In genomic region chr3:180612363-180612762, GRCh38 we compare ENCODE assay signal across 16 cellular contexts.
"Had no signal": no experiment of that assay in that cellular context is flagged by ENCODE, and none has a peak within 500 bp of the region (broad histone marks: within the 10 kb centered on the region; RNA-seq: fewer than 3 reads in every experiment).

No MANE protein-coding gene starts in this region.

- FAIRE-seq: pancreas had no signal

- H3K27ac ChIP-seq: pancreas, sigmoid colon, spleen, suprapubic skin, upper lobe of left lung had no signal

- H3K4me3 ChIP-seq: pancreas, sigmoid colon, spleen, suprapubic skin, upper lobe of left lung had no signal

- H3K4me1 ChIP-seq: pancreas, sigmoid colon, spleen, suprapubic skin, upper lobe of left lung had no signal

- H3K4me1 Mint-ChIP-seq: activated CD4-positive, alpha-beta T cell treated with anti-CD3 and anti-CD28 coated beads, Interleukin-2, amount 10 ng/mL, durations not matched to agents 7 days and 5 days; activated T-helper 17 cell treated with anti-CD3 and anti-CD28 coated beads, Interleukin-2, amount 50 U/mL, for 72 hours; naive B cell had no signal

- H3K27me3 Mint-ChIP-seq: activated CD4-positive, alpha-beta T cell treated with anti-CD3 and anti-CD28 coated beads, Interleukin-2, amount 10 ng/mL, durations not matched to agents 7 days and 5 days; activated T-helper 17 cell treated with anti-CD3 and anti-CD28 coated beads, Interleukin-2, amount 50 U/mL, for 72 hours; effector memory CD8-positive, alpha-beta T cell; naive B cell; stimulated activated naive CD8-positive, alpha-beta T cell treated with anti-CD3 and anti-CD28 coated beads, Interleukin-15, Interleukin-2, amounts not matched to agents 100 ng/mL and 50 ng/mL, for 24 hours had no signal

- ATAC-seq: activated T-helper 17 cell treated with anti-CD3 and anti-CD28 coated beads, Interleukin-2, amount 50 U/mL, for 72 hours; effector memory CD8-positive, alpha-beta T cell; pancreas had no signal

- H3K9me3 Mint-ChIP-seq: activated CD4-positive, alpha-beta T cell treated with anti-CD3 and anti-CD28 coated beads, Interleukin-2, amount 10 ng/mL, durations not matched to agents 7 days and 5 days; activated T-helper 17 cell treated with anti-CD3 and anti-CD28 coated beads, Interleukin-2, amount 50 U/mL, for 72 hours; effector memory CD8-positive, alpha-beta T cell; naive B cell; stimulated activated naive CD8-positive, alpha-beta T cell treated with anti-CD3 and anti-CD28 coated beads, Interleukin-15, Interleukin-2, amounts not matched to agents 100 ng/mL and 50 ng/mL, for 24 hours had no signal

- H3K4me3 Mint-ChIP-seq: activated CD4-positive, alpha-beta T cell treated with anti-CD3 and anti-CD28 coated beads, Interleukin-2, amount 10 ng/mL, durations not matched to agents 7 days and 5 days; activated T-helper 17 cell treated with anti-CD3 and anti-CD28 coated beads, Interleukin-2, amount 50 U/mL, for 72 hours; effector memory CD8-positive, alpha-beta T cell; naive B cell; stimulated activated naive CD8-positive, alpha-beta T cell treated with anti-CD3 and anti-CD28 coated beads, Interleukin-15, Interleukin-2, amounts not matched to agents 100 ng/mL and 50 ng/mL, for 24 hours had no signal

- H3K27ac Mint-ChIP-seq: activated CD4-positive, alpha-beta T cell treated with anti-CD3 and anti-CD28 coated beads, Interleukin-2, amount 10 ng/mL, durations not matched to agents 7 days and 5 days; activated T-helper 17 cell treated with anti-CD3 and anti-CD28 coated beads, Interleukin-2, amount 50 U/mL, for 72 hours; effector memory CD8-positive, alpha-beta T cell; stimulated activated naive CD8-positive, alpha-beta T cell treated with anti-CD3 and anti-CD28 coated beads, Interleukin-15, Interleukin-2, amounts not matched to agents 100 ng/mL and 50 ng/mL, for 24 hours had no signal

- H3K9me3 ChIP-seq: pancreas, sigmoid colon, spleen, suprapubic skin, upper lobe of left lung had no signal

- H3K27me3 ChIP-seq: pancreas, sigmoid colon, spleen, suprapubic skin, upper lobe of left lung had no signal

- DNase-seq: activated CD4-positive, alpha-beta T cell treated with anti-CD3 and anti-CD28 coated beads, Interleukin-2, amount 10 ng/mL, durations not matched to agents 7 days and 5 days; activated CD8-positive, alpha-beta memory T cell treated with anti-CD3 and anti-CD28 coated beads, Interleukin-2, amount 50 U/mL, for 48 hours; activated naive CD4-positive, alpha-beta T cell treated with Interleukin-2 at 50 U/mL for 16 hours; aorta; dermis blood vessel endothelial cell; effector memory CD8-positive, alpha-beta T cell; erythroblast; islet precursor cell; naive B cell; pancreas; sigmoid colon; spleen; upper lobe of left lung had no signal
